Comparison of ENCODE assay signal across 9 cellular contexts in genomic region chr14:24674204-24674970, GRCh38. TPM values are rescaled to one million over a fixed set of nuclear protein-coding genes. Genes with fewer than 3 reads are reported as not detected.
DNase-seq lines count a peak whose midpoint lies in the region; ATAC-seq and TF ChIP-seq lines count a peak whose summit lies in the region.
"Had no signal": no experiment of that assay in that cellular context is flagged by ENCODE, and none has a peak within 500 bp of the region (broad histone marks: within the 10 kb centered on the region; RNA-seq: fewer than 3 reads in every experiment).

No MANE protein-coding gene starts in this region.

- no peaks in the 10 kb centered on the region for H3K36me3 ChIP-seq in CD8-positive, alpha-beta memory T cell (ENCODE audit: insufficient read depth, low read length)
- no peaks in the 10 kb centered on the region for H3K36me3 ChIP-seq in suprapubic skin

- H3K27ac Mint-ChIP-seq in CD8-positive, alpha-beta memory T cell: peak overlapping the region; percentile 56 to 98 (median 96)
- peak overlapping the region; percentile 97 for H3K27ac Mint-ChIP-seq in activated T-helper 2 cell treated with anti-CD3 and anti-CD28 coated beads, Interferon-gamma antibody, Interleukin-2, Interleukin-4, amounts not matched to agents 10 μg/mL and 5 μg/mL and 100 μg/mL, durations not matched to agents 14 hours and 24 hours and 36 hours

- ATAC-seq in GM19463 (IDR thresholded peaks at IDR 0.05; ENCODE audit: unreplicated experiment) (peak; percentile 51), HG03520 (IDR thresholded peaks at IDR 0.05; ENCODE audit: unreplicated experiment) (peak; percentile 56)

- no peaks in the 10 kb centered on the region for H3K27me3 ChIP-seq in CD8-positive, alpha-beta memory T cell (ENCODE audit: insufficient read depth, low read length, poor library complexity, severe bottlenecking)
- no peaks in the 10 kb centered on the region for H3K27me3 ChIP-seq in suprapubic skin

- H3K9me3 Mint-ChIP-seq in CD8-positive, alpha-beta memory T cell: peaks cover 0 to 5% (median 2%) of the 10 kb centered on the region in 5 donors
- H3K9me3 Mint-ChIP-seq in activated T-helper 2 cell treated with anti-CD3 and anti-CD28 coated beads, Interferon-gamma antibody, Interleukin-2, Interleukin-4, amounts not matched to agents 10 μg/mL and 5 μg/mL and 100 μg/mL, durations not matched to agents 14 hours and 24 hours and 36 hours: peaks cover 3% of the 10 kb centered on the region

- intact Hi-C loops in activated T-helper 2 cell treated with anti-CD3 and anti-CD28 coated beads, Interferon-gamma antibody, Interleukin-2, Interleukin-4, amounts not matched to agents 10 μg/mL and 5 μg/mL and 100 μg/mL, durations not matched to agents 14 hours and 24 hours and 36 hours (cut with micrococcal nuclease): loop anchor here (1.0 kb wide), 2 partner anchors 14 to 40 kb away; partner anchors contain the start of gene GZMB

- peaks cover 60% of the 10 kb centered on the region for H3K4me1 ChIP-seq in CD8-positive, alpha-beta memory T cell (ENCODE audit: insufficient read depth, low read length)
- H3K4me1 ChIP-seq in suprapubic skin: peaks cover 15% of the 10 kb centered on the region

- H3K9me3 ChIP-seq in CD8-positive, alpha-beta memory T cell (ENCODE audit: low read length): no peaks in the 10 kb centered on the region
- H3K9me3 ChIP-seq in suprapubic skin: no peaks in the 10 kb centered on the region

- peak overlapping the region; percentile 67 to 88 (median 86) for H3K4me3 Mint-ChIP-seq in CD8-positive, alpha-beta memory T cell
- H3K4me3 Mint-ChIP-seq in activated T-helper 2 cell treated with anti-CD3 and anti-CD28 coated beads, Interferon-gamma antibody, Interleukin-2, Interleukin-4, amounts not matched to agents 10 μg/mL and 5 μg/mL and 100 μg/mL, durations not matched to agents 14 hours and 24 hours and 36 hours (ENCODE audit: low read depth): peak overlapping the region; percentile 73

- H3K36me3 Mint-ChIP-seq in CD8-positive, alpha-beta memory T cell: no peaks in the 10 kb centered on the region
- peaks cover 17% of the 10 kb centered on the region for H3K36me3 Mint-ChIP-seq in activated T-helper 2 cell treated with anti-CD3 and anti-CD28 coated beads, Interferon-gamma antibody, Interleukin-2, Interleukin-4, amounts not matched to agents 10 μg/mL and 5 μg/mL and 100 μg/mL, durations not matched to agents 14 hours and 24 hours and 36 hours (ENCODE audit: low read depth)

- TF ChIP-seq POLR2A in suprapubic skin (IDR thresholded peaks at IDR 0.05): no peak

- POLR2A ChIA-PET in CD8-positive, alpha-beta memory T cell (lab: Charles Lee): interaction anchor here (1.9 kb wide), 1 partner anchor 18 kb away, joined by 12 read pairs; no protein-coding TSS in a partner anchor

- peak overlapping the region; percentile 38 for H3K4me3 ChIP-seq in CD8-positive, alpha-beta memory T cell (ENCODE audit: low read length)
- no peak overlapping the region for H3K4me3 ChIP-seq in suprapubic skin

- H3K27me3 Mint-ChIP-seq in CD8-positive, alpha-beta memory T cell: no peaks in the 10 kb centered on the region
- H3K27me3 Mint-ChIP-seq in activated T-helper 2 cell treated with anti-CD3 and anti-CD28 coated beads, Interferon-gamma antibody, Interleukin-2, Interleukin-4, amounts not matched to agents 10 μg/mL and 5 μg/mL and 100 μg/mL, durations not matched to agents 14 hours and 24 hours and 36 hours (ENCODE audit: low read depth): no peaks in the 10 kb centered on the region

- peaks cover 68 to 83% (median 82%) of the 10 kb centered on the region in 3 donors for H3K4me1 Mint-ChIP-seq in CD8-positive, alpha-beta memory T cell
- peaks cover 78% of the 10 kb centered on the region for H3K4me1 Mint-ChIP-seq in activated T-helper 2 cell treated with anti-CD3 and anti-CD28 coated beads, Interferon-gamma antibody, Interleukin-2, Interleukin-4, amounts not matched to agents 10 μg/mL and 5 μg/mL and 100 μg/mL, durations not matched to agents 14 hours and 24 hours and 36 hours (ENCODE audit: low read depth)

- H3K27ac ChIP-seq in CD8-positive, alpha-beta memory T cell (ENCODE audit: low read depth, low read length): peak overlapping the region; percentile 38
- H3K27ac ChIP-seq in suprapubic skin: no peak overlapping the region

- 50% methylated on average over 5 of the region's 5 CpGs for WGBS in suprapubic skin

- TF ChIP-seq EP300 in suprapubic skin (IDR thresholded peaks at IDR 0.05): no peak

- CTCF ChIA-PET in CD8-positive, alpha-beta memory T cell (lab: Charles Lee): interaction anchor here (1.1 to 2.9 kb wide), 6 partner anchors 18 to 666 kb away, joined by 3 to 13 read pairs (median 3); partner anchors contain the start of gene GZMB

- DNase-seq in CD8-positive, alpha-beta memory T cell: peak; percentile 30 to 64 (median 41)
- DNase-seq in activated T-helper 2 cell treated with anti-CD3 and anti-CD28 coated beads, Interferon-gamma antibody, Interleukin-2, Interleukin-4, amounts not matched to agents 10 μg/mL and 5 μg/mL and 100 μg/mL, durations not matched to agents 14 hours and 24 hours and 36 hours (ENCODE audit: low spot score): no peak
- DNase-seq in EL (no peak), NCI-H510A (lab: John Stamatoyannopoulos, UW) (no peak), suprapubic skin (ENCODE audit: low spot score in 2 of 2) (no peak), superior temporal gyrus (ENCODE audit: extremely low spot score) (no peak)

- TF ChIP-seq CTCF in suprapubic skin (IDR thresholded peaks at IDR 0.05): no peak

RNA-seq across cellular contexts. Expression of gene GZMB, which starts 40.4 kb away (rescaled TPM):
- 1,000 to 10,000 TPM; 2,724 to 2,866 TPM for total RNA-seq in CD8-positive, alpha-beta memory T cell
- 78.6 TPM for polyA plus RNA-seq in CD8-positive, alpha-beta memory T cell
- 4,664 and 4,741 TPM in 2 replicates for total RNA-seq in activated T-helper 2 cell treated with anti-CD3 and anti-CD28 coated beads, Interferon-gamma antibody, Interleukin-2, Interleukin-4, amounts not matched to agents 10 μg/mL and 5 μg/mL and 100 μg/mL, durations not matched to agents 14 hours and 24 hours and 36 hours
- under 1 TPM in 1 of 4 donors, not detected in 3; 0.72 TPM for total RNA-seq in suprapubic skin
- polyA plus RNA-seq: neural cell had no signal

Comparison
In these comparisons a context has a peak if more than half of its experiments do, and no peak if none do; other contexts are left out.
1. DNase-seq: peak in CD8-positive, alpha-beta memory T cell (5 of 5); none in activated T-helper 2 cell treated with anti-CD3 and anti-CD28 coated beads, Interferon-gamma antibody, Interleukin-2, Interleukin-4, amounts not matched to agents 10 μg/mL and 5 μg/mL and 100 μg/mL, durations not matched to agents 14 hours and 24 hours and 36 hours (single experiment), EL (single experiment), NCI-H510A (single experiment), suprapubic skin (0 of 2) and superior temporal gyrus (single experiment).
2. RNA of gene GZMB, which starts 40.4 kb away (total RNA-seq): 4,664 to 4,741 TPM in activated T-helper 2 cell treated with anti-CD3 and anti-CD28 coated beads, Interferon-gamma antibody, Interleukin-2, Interleukin-4, amounts not matched to agents 10 μg/mL and 5 μg/mL and 100 μg/mL, durations not matched to agents 14 hours and 24 hours and 36 hours and 2,724 to 2,866 TPM in CD8-positive, alpha-beta memory T cell; 0.72 TPM in suprapubic skin; every median in the first group is over 1,000 times any median in the second.